In genomic region chr14:50943943-50944646, GRCh38 we compare ENCODE assay signal across 8 cellular contexts. TPM values are rescaled to one million over a fixed set of nuclear protein-coding genes. Genes with fewer than 3 reads are reported as not detected.
DNase-seq lines count a peak whose midpoint lies in the region; ATAC-seq, FAIRE-seq and TF ChIP-seq lines count a peak whose summit lies in the region.

PYGL (minus strand) TSS chr14:50944483; CDS start chr14:50944403, 80 bp downstream.

- H3K4me3 ChIP-seq in BE2C (ENCODE audit: low read depth, low read length) (peak within 1 kb of the TSS; percentile 87), HUES6 (ENCODE audit: low read depth, low read length) (peak within 1 kb of the TSS; percentile 95), SK-N-MC (peak within 1 kb of the TSS; percentile 90), bronchial epithelial cell (ENCODE audit: low read depth, low read length) (peak within 1 kb of the TSS; percentile 98), kidney (ENCODE audit: low read length in 2 of 2) (peak within 1 kb of the TSS; percentile 64 to 66), spleen (peak within 1 kb of the TSS; percentile 56 to 80 (median 66))

- 0 to 1% (median 0%) methylated on average over 4 to 74 of the region's 74 CpGs for WGBS in spleen, 5 donors

- no peaks in the 10 kb centered on the region for H3K9me3 ChIP-seq in BE2C
- H3K9me3 ChIP-seq in HUES6 (ENCODE audit: control insufficient read depth, insufficient read depth, low read depth, low read length), result no peaks in the 10 kb centered on the region
- no peaks in the 10 kb centered on the region for H3K9me3 ChIP-seq in SK-N-MC (ENCODE audit: low read depth, low read length)
- H3K9me3 ChIP-seq in kidney (ENCODE audit: control insufficient read depth in 1 of 2, low read length in 2 of 2), result no peaks in the 10 kb centered on the region
- peaks cover 0 to 2% (median 0%) of the 10 kb centered on the region in 8 donors for H3K9me3 ChIP-seq in spleen

- TF ChIP-seq CTCF in BE2C (IDR thresholded peaks at IDR 0.05; ENCODE audit: low read depth, low read length) (no peak), bronchial epithelial cell (IDR thresholded peaks at IDR 0.05; ENCODE audit: insufficient read depth, low read length, severe bottlenecking) (no peak), kidney (IDR thresholded peaks at IDR 0.05; ENCODE audit: borderline replicate concordance, extremely low read depth, insufficient read depth) (no peak), spleen (IDR thresholded peaks at IDR 0.05 in 8 of 11, conservative IDR thresholded peaks at IDR 0.05 in 3 of 11) (no peak)

- H3K36me3 ChIP-seq in BE2C, result no peaks in the 10 kb centered on the region
- H3K36me3 ChIP-seq in HUES6 (ENCODE audit: control insufficient read depth, insufficient read depth, low read length), result peaks cover 12% of the 10 kb centered on the region; the same call in 1 of the 2 replicates
- H3K36me3 ChIP-seq in SK-N-MC (ENCODE audit: insufficient read depth, low read length), result no peaks in the 10 kb centered on the region
- peaks cover 4% of the 10 kb centered on the region for H3K36me3 ChIP-seq in bronchial epithelial cell (ENCODE audit: control insufficient read depth, insufficient read depth, low read length)
- H3K36me3 ChIP-seq in kidney (ENCODE audit: control insufficient read depth in 1 of 2, insufficient read depth in 2 of 2, low read length in 2 of 2), result no peaks in the 10 kb centered on the region
- H3K36me3 ChIP-seq in spleen, result peaks cover 0 to 12% (median 0%) of the 10 kb centered on the region in 6 donors

- no peaks in the 10 kb centered on the region for H3K4me1 ChIP-seq in BE2C
- peaks cover 16% of the 10 kb centered on the region for H3K4me1 ChIP-seq in HUES6 (ENCODE audit: control insufficient read depth, insufficient read depth, low read length)
- peaks cover 3% of the 10 kb centered on the region in 2 donors for H3K4me1 ChIP-seq in kidney (ENCODE audit: control insufficient read depth in 1 of 2, insufficient read depth in 1 of 2, low read depth in 1 of 2, low read length in 2 of 2)
- peaks cover 0 to 43% (median 23%) of the 10 kb centered on the region in 6 donors for H3K4me1 ChIP-seq in spleen

- H3K27ac ChIP-seq in HUES6 (ENCODE audit: low read depth, low read length), result peak within 1 kb of the TSS; percentile 48; the same call in 1 of the 2 replicates
- no peak within 1 kb of the TSS for H3K27ac ChIP-seq in SK-N-MC
- H3K27ac ChIP-seq in kidney (ENCODE audit: low read depth in 2 of 2, low read length in 2 of 2), result peak within 1 kb of the TSS; percentile 5 to 63
- peak within 1 kb of the TSS in 7 of 8 donors; percentile 79 to 93 (median 87) for H3K27ac ChIP-seq in spleen

- TF ChIP-seq POLR2A in spleen (IDR thresholded peaks at IDR 0.05), result peak in 1 of 3 donors; percentile 22

- no peaks in the 10 kb centered on the region for H3K27me3 ChIP-seq in BE2C
- H3K27me3 ChIP-seq in HUES6 (ENCODE audit: control insufficient read depth, insufficient read depth, low read length), result no peaks in the 10 kb centered on the region
- H3K27me3 ChIP-seq in bronchial epithelial cell (ENCODE audit: control insufficient read depth, insufficient read depth, low read length), result no peaks in the 10 kb centered on the region
- peaks cover 0 to 33% (median 6%) of the 10 kb centered on the region in 7 donors for H3K27me3 ChIP-seq in spleen (replicated peaks in 1 of 7)

- peak; percentile 81 for ATAC-seq in GM19035 (IDR thresholded peaks at IDR 0.05; ENCODE audit: unreplicated experiment)

- FAIRE-seq in bronchial epithelial cell (lab: Jason Lieb, UNC), result no peak
- FAIRE-seq in kidney (lab: Jason Lieb, UNC), result no peak

- peak within 1 kb of the TSS; percentile 72 for H3K9ac ChIP-seq in HUES6 (ENCODE audit: low read length)
- peak within 1 kb of the TSS; percentile 72 for H3K9ac ChIP-seq in SK-N-MC (ENCODE audit: insufficient read length)
- peak within 1 kb of the TSS; percentile 32 to 77 for H3K9ac ChIP-seq in kidney (ENCODE audit: low read length in 2 of 2)

- peak; percentile 76 for DNase-seq in BE2C
- no peak for DNase-seq in SK-N-MC (ENCODE audit: low read depth, low spot score)
- peak; percentile 54 for DNase-seq in bronchial epithelial cell (ENCODE audit: low read depth)
- DNase-seq in kidney, result peak; percentile 92
- DNase-seq in spleen, result peak; percentile 94
- DNase-seq in globus pallidus (ENCODE audit: low spot score), result no peak

- intact Hi-C loops in kidney (cut with DNase I) (no loop called here), spleen (cut with DNase I; ENCODE audit: low total_unique reads) (no loop called here)

RNA-seq across cellular contexts. Expression of gene PYGL, which starts in this region (rescaled TPM):
- polyA plus RNA-seq in BE2C (2012; ENCODE audit: insufficient read depth, insufficient read length, low read depth), result 1.9 TPM
- total RNA-seq in bronchial epithelial cell, result 71.1 and 94.2 TPM in 2 replicates
- total RNA-seq in kidney, result 40.3 TPM
- 12.3 TPM for polyA plus RNA-seq in kidney (ENCODE audit: insufficient read depth, low read depth, low replicate concordance)
- 100 to 1,000 TPM in 5 of 7 donors, 10 to 100 TPM in 2; 80.4 to 302 (median 133) TPM for total RNA-seq in spleen
- 10 to 100 TPM; 14.1 to 28.4 (median 15.1) TPM for polyA plus RNA-seq in spleen

Comparison
In these comparisons a context has a peak if more than half of its experiments do, and no peak if none do; other contexts are left out.
1. DNase-seq: peak in BE2C (single experiment), bronchial epithelial cell (single experiment), kidney (single experiment) and spleen (single experiment); none in SK-N-MC (single experiment) and globus pallidus (single experiment).
2. Peak in every context shown above with its lines, with median percentiles within 50 percentile points of each other: H3K4me3 ChIP-seq and H3K9ac ChIP-seq.